Comparison of ENCODE assay signal across 8 cellular contexts in the genomic region with DNA sequence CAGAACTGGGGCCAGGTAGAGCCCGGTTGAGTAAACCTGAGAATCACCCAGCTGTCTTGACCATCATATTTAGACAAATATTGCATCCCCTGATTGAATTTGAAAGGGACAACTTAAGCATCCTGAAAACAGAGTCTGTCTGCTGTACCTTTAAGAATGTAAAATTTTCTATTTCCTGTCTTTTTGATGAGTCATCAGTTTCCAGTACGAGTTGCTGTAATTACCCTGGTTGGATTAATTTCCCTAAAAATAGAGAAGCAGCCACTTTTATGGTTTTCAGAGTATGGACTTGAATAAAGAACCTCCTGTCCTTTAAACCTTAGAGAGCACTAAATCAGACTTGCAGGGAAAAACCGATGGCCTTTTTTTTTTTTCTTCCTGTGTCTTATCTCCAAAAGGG.
DNase-seq lines count a peak whose midpoint lies in the region; ATAC-seq, FAIRE-seq and TF ChIP-seq lines count a peak whose summit lies in the region.
"Had no signal": no experiment of that assay in that cellular context is flagged by ENCODE, and none has a peak within 500 bp of the region (broad histone marks: within the 10 kb centered on the region; RNA-seq: fewer than 3 reads in every experiment).

No MANE protein-coding gene starts in this region.

- no peak overlapping the region for H3K4me3 Mint-ChIP-seq in H9

- H3K4me2 ChIP-seq in H9 (ENCODE audit: insufficient read depth, insufficient read length, low read length) (no peak overlapping the region), OCI-LY7 (ENCODE audit: low read length) (peak overlapping the region; percentile 14; the same call in 1 of the 2 replicates), H1 (ENCODE audit: insufficient read depth in 1 of 2, low read depth in 2 of 2, low read length in 2 of 2) (no peak overlapping the region)

- H3K27ac Mint-ChIP-seq in H9: peak overlapping the region; percentile 87 to 92 (median 88); a peak in 5 of 7 replicates

- H2AFZ ChIP-seq in H9 (ENCODE audit: low read length) (no peak overlapping the region), OCI-LY7 (ENCODE audit: low read length) (no peak overlapping the region), H1 (ENCODE audit: low read length) (no peak overlapping the region)

- no peak overlapping the region for H2BK20ac ChIP-seq in H9 (ENCODE audit: low read depth, low read length, poor library complexity, severe bottlenecking)
- H2BK20ac ChIP-seq in H1 (ENCODE audit: low read length): no peak overlapping the region

- H3K9me3 Mint-ChIP-seq in H9: peaks cover 5 to 6% of the 10 kb centered on the region in 2 experiments; a peak in 2 of 5 replicates

- H3K23ac ChIP-seq in H9 (ENCODE audit: insufficient read length, low read depth, low read length) (no peak overlapping the region), H1 (ENCODE audit: insufficient read length) (no peak overlapping the region)

- no peak for TF ChIP-seq EP300 in H1 (IDR thresholded peaks at IDR 0.05; ENCODE audit: borderline replicate concordance in 1 of 2, low read depth in 2 of 2, low read length in 2 of 2)

- CTCF ChIA-PET in OCI-LY7 (lab: Charles Lee; ENCODE audit: unreplicated experiment) (no interaction called here), H1 (lab: Charles Lee; ENCODE audit: partially characterized antibody) (interaction anchor here (0.7 kb wide), 1 partner anchor 144 kb away, joined by 3 read pairs; no protein-coding TSS in a partner anchor)

- DNase-seq in H9: no peak
- peak; percentile 50 for DNase-seq in OCI-LY7 (ENCODE audit: low spot score)
- DNase-seq in H1 (ENCODE audit: low read depth in 1 of 2, low spot score in 2 of 2): no peak
- DNase-seq in spleen: no peak
- no peak for DNase-seq in coronary artery (ENCODE audit: low spot score)
- DNase-seq in OCI-M2 (lab: John Stamatoyannopoulos, UW; ENCODE audit: unreplicated experiment): no peak

- H3K27ac ChIP-seq in H9 (ENCODE audit: insufficient read length, low read depth, low read length): no peak overlapping the region
- H3K27ac ChIP-seq in OCI-LY7 (ENCODE audit: low read depth, low read length, poor library complexity, severe bottlenecking): peak overlapping the region; percentile 19
- 0 out of 2 replicates have a peak overlapping the region, but pooled peaks have one; percentile 58 for H3K27ac ChIP-seq in H1 (ENCODE audit: low read depth, low read length)
- peak overlapping the region in 6 of 8 donors; percentile 16 to 74 (median 58) for H3K27ac ChIP-seq in spleen
- H3K27ac ChIP-seq in coronary artery: no peak overlapping the region

- TF ChIP-seq POLR2A in H1 (IDR thresholded peaks at IDR 0.05; ENCODE audit: control extremely low read depth in 1 of 2, low read depth in 2 of 2, low read length in 2 of 2) (no peak), spleen (IDR thresholded peaks at IDR 0.05) (no peak)

- H3K4me3 ChIP-seq in OCI-LY7 (ENCODE audit: low read depth, low read length, poor library complexity, severe bottlenecking) (no peak overlapping the region), H1 (ENCODE audit: extremely low read depth in 1 of 4, insufficient read depth in 2 of 4, low read depth in 3 of 4, low read length in 4 of 4) (no peak overlapping the region), spleen (no peak overlapping the region), coronary artery (no peak overlapping the region)
- H3K4me3 ChIP-seq: pancreas had no signal

- H3K9ac ChIP-seq in H9 (ENCODE audit: extremely low read depth, insufficient read length, low read length): no peak overlapping the region
- H3K9ac ChIP-seq in H1 (replicated peaks in 1 of 4; ENCODE audit: extremely low read depth in 1 of 4, low read depth in 3 of 4, low read length in 3 of 4): no peak overlapping the region

- H3K56ac ChIP-seq in H9 (ENCODE audit: insufficient read length, low read depth, low read length) (no peak overlapping the region), H1 (replicated peaks; ENCODE audit: insufficient read length, low read depth, low read length) (no peak overlapping the region)

- H3K27me3 ChIP-seq in H9 (ENCODE audit: insufficient read depth, low read length) (no peaks in the 10 kb centered on the region), H1 (replicated peaks in 1 of 4; ENCODE audit: control insufficient read depth in 3 of 4, extremely low read depth in 1 of 4, insufficient read depth in 3 of 4, low read length in 3 of 4) (no peaks in the 10 kb centered on the region), spleen (replicated peaks in 1 of 7) (no peaks in the 10 kb centered on the region)
- H3K27me3 ChIP-seq: pancreas had no signal

- no peaks in the 10 kb centered on the region for H3K9me3 ChIP-seq in H9 (ENCODE audit: control insufficient read depth, low read depth, low read length)
- H3K9me3 ChIP-seq in OCI-LY7 (ENCODE audit: low read length): no peaks in the 10 kb centered on the region
- no peaks in the 10 kb centered on the region; a peak in 1 of 4 replicates for H3K9me3 ChIP-seq in H1 (ENCODE audit: insufficient read depth in 2 of 2, low read depth in 1 of 2, low read length in 1 of 2)
- no peaks in the 10 kb centered on the region for H3K9me3 ChIP-seq in spleen
- H3K9me3 ChIP-seq: pancreas had no signal

- H2AK5ac ChIP-seq in H9 (ENCODE audit: insufficient read length, low read length) (no peak overlapping the region), H1 (ENCODE audit: low read depth, low read length) (no peak overlapping the region)

- WGBS in H9 (ENCODE audit: extremely low coverage, insufficient read length, low lambda C conversion rate): no CpG with 5 or more reads among the region's 3 CpGs
- 68% methylated on average over 3 of the region's 3 CpGs; no CpG with 5 or more reads in 1 of the 2 experiments for WGBS in H1 (ENCODE audit: extremely low coverage in 1 of 2, insufficient coverage in 1 of 2, insufficient read length in 1 of 2, insufficient replicate concordance in 2 of 2, low coverage in 1 of 2, low lambda C conversion rate in 2 of 2, missing lambda C conversion rate in 1 of 2), 2 experiments
- WGBS in spleen, 5 donors: 6 to 14% (median 8%) methylated on average over 3 of the region's 3 CpGs

- H2BK120ac ChIP-seq in H9 (ENCODE audit: low read depth, low read length, poor library complexity, severe bottlenecking): no peak overlapping the region
- H2BK120ac ChIP-seq in H1 (replicated peaks; ENCODE audit: low read depth, low read length): no peak overlapping the region

- H4K5ac ChIP-seq in H9 (ENCODE audit: insufficient read length, low read depth, low read length) (no peak overlapping the region), H1 (ENCODE audit: insufficient read length, low read depth, low read length) (no peak overlapping the region)

- no peak overlapping the region for H2BK5ac ChIP-seq in H9 (ENCODE audit: insufficient read length, low read length)
- H2BK5ac ChIP-seq in H1 (ENCODE audit: low read depth, low read length): no peak overlapping the region

- POLR2A ChIA-PET in OCI-LY7 (lab: Charles Lee) (no interaction called here), H1 (lab: Charles Lee; ENCODE audit: partially characterized antibody) (no interaction called here)

- intact Hi-C loops in OCI-LY7 (cut with micrococcal nuclease; ENCODE audit: unreplicated experiment) (no loop called here), spleen (cut with DNase I; ENCODE audit: low total_unique reads) (no loop called here)

- peaks cover 18 to 31% (median 20%) of the 10 kb centered on the region in 3 experiments for H3K36me3 Mint-ChIP-seq in H9 (ENCODE audit: insufficient read depth in 1 of 3, low read depth in 3 of 3)

- H4K91ac ChIP-seq in H9 (ENCODE audit: insufficient read length, low read depth, low read length): no peak overlapping the region
- H4K91ac ChIP-seq in H1 (replicated peaks; ENCODE audit: insufficient read length, low read length): no peak overlapping the region

- no peak for TF ChIP-seq CTCF in H9 (conservative IDR thresholded peaks at IDR 0.05)
- no peak for TF ChIP-seq CTCF in OCI-LY7 (conservative IDR thresholded peaks at IDR 0.05; ENCODE audit: low read length)
- no peak for TF ChIP-seq CTCF in H1 (IDR thresholded peaks at IDR 0.05; ENCODE audit: control extremely low read depth in 1 of 3, insufficient read depth in 1 of 3, low read depth in 1 of 3, low read length in 3 of 3)
- TF ChIP-seq CTCF in spleen (IDR thresholded peaks at IDR 0.05 in 8 of 11, conservative IDR thresholded peaks at IDR 0.05 in 3 of 11): no peak
- TF ChIP-seq CTCF in coronary artery (IDR thresholded peaks at IDR 0.05): no peak

- FAIRE-seq in H1 (lab: Jason Lieb, UNC): no peak
- FAIRE-seq: pancreas had no signal

- no peaks in the 10 kb centered on the region for H3K79me2 ChIP-seq in H9 (ENCODE audit: insufficient read depth, low read length)
- no peaks in the 10 kb centered on the region for H3K79me2 ChIP-seq in OCI-LY7 (ENCODE audit: insufficient read depth, low read depth, low read length)
- no peaks in the 10 kb centered on the region for H3K79me2 ChIP-seq in H1 (ENCODE audit: control insufficient read depth in 1 of 2, insufficient read depth in 2 of 2, low read length in 2 of 2)

- H3K18ac ChIP-seq in H9 (ENCODE audit: insufficient read length, low read depth, low read length) (no peak overlapping the region), H1 (ENCODE audit: extremely low read depth, low read length) (no peak overlapping the region)

- H3K4me1 ChIP-seq in H9 (ENCODE audit: insufficient read depth, low read length) (no peaks in the 10 kb centered on the region), OCI-LY7 (ENCODE audit: insufficient read depth, low read length, poor library complexity, severe bottlenecking) (peaks cover 14% of the 10 kb centered on the region), H1 (replicated peaks in 1 of 4; ENCODE audit: control insufficient read depth in 3 of 4, insufficient read depth in 4 of 4, low read length in 3 of 4) (peaks cover 5 to 10% (median 7%) of the 10 kb centered on the region in 4 experiments), spleen (peaks cover 10 to 31% (median 17%) of the 10 kb centered on the region in 6 donors)

- H3K79me1 ChIP-seq in H9 (ENCODE audit: insufficient read depth, low read depth, low read length, poor library complexity, severe bottlenecking): no peaks in the 10 kb centered on the region
- H3K79me1 ChIP-seq in H1 (ENCODE audit: low read depth, low read length): no peaks in the 10 kb centered on the region; the same call in 1 of the 2 replicates

- H2BK15ac ChIP-seq in H9 (ENCODE audit: low read depth, low read length): no peak overlapping the region
- no peak overlapping the region for H2BK15ac ChIP-seq in H1 (ENCODE audit: low read length)

- H3K4ac ChIP-seq in H9 (ENCODE audit: low read depth, low read length) (no peak overlapping the region), H1 (replicated peaks; ENCODE audit: insufficient read length, low read depth, low read length) (peak overlapping the region; percentile 13)

- H3K14ac ChIP-seq in H9 (ENCODE audit: insufficient read depth, low read length): no peak overlapping the region
- H3K14ac ChIP-seq in H1 (ENCODE audit: insufficient read length): no peak overlapping the region

- H4K8ac ChIP-seq in H9 (replicated peaks; ENCODE audit: insufficient read length, low read depth, low read length) (no peak overlapping the region), H1 (ENCODE audit: extremely low read depth, insufficient read depth, low read length) (no peak overlapping the region)

- BruUV-seq in OCI-LY7 (replicated peaks; lab: Mats Ljungman, UMichigan): no TSS peak

- no peak overlapping the region for H2BK12ac ChIP-seq in H9 (ENCODE audit: insufficient read length, low read depth, low read length)
- H2BK12ac ChIP-seq in H1 (ENCODE audit: low read depth, low read length): no peak overlapping the region

- no peak for ATAC-seq in GM18907 (IDR thresholded peaks at IDR 0.05; ENCODE audit: unreplicated experiment)

- TF ChIP-seq RAD21 in H1 (IDR thresholded peaks at IDR 0.05 in 1 of 2, conservative IDR thresholded peaks at IDR 0.05 in 1 of 2; ENCODE audit: low read depth in 2 of 2, low read length in 2 of 2): no peak

- H3K36me3 ChIP-seq in OCI-LY7 (ENCODE audit: insufficient read depth, low read length) (peaks cover 92% of the 10 kb centered on the region), H1 (ENCODE audit: control insufficient read depth in 2 of 4, insufficient read depth in 4 of 4, low read length in 3 of 4) (peaks cover 0 to 3% (median 0%) of the 10 kb centered on the region in 4 experiments; a peak in 1 of 8 replicates), spleen (peaks cover 0 to 63% (median 9%) of the 10 kb centered on the region in 6 donors)
- H3K36me3 ChIP-seq: pancreas had no signal

- no peaks in the 10 kb centered on the region; the same call in 1 of the 2 replicates for H3K27me3 Mint-ChIP-seq in H9 (ENCODE audit: low read depth)

- H3K4me1 Mint-ChIP-seq in H9: peaks cover 21 to 27% of the 10 kb centered on the region in 2 experiments

- H3T11ph ChIP-seq in H9 (ENCODE audit: low read length): no peak overlapping the region

- no peaks in the 10 kb centered on the region for H4K20me1 ChIP-seq in H9 (ENCODE audit: control insufficient read depth, insufficient read depth, insufficient read length)
- no peaks in the 10 kb centered on the region for H4K20me1 ChIP-seq in OCI-LY7 (ENCODE audit: insufficient read depth, low read length)
- peaks cover 4 to 5% of the 10 kb centered on the region in 2 experiments for H4K20me1 ChIP-seq in H1 (replicated peaks in 1 of 2; ENCODE audit: control insufficient read depth in 1 of 2, insufficient read depth in 2 of 2, low read length in 2 of 2)

- H3K23me2 ChIP-seq in H9 (ENCODE audit: insufficient read length, low read depth, low read length, poor library complexity, severe bottlenecking): no peaks in the 10 kb centered on the region
- H3K23me2 ChIP-seq in H1 (ENCODE audit: low read depth, low read length): no peaks in the 10 kb centered on the region

- no peaks in the 10 kb centered on the region for H3K9me2 ChIP-seq in OCI-LY7 (ENCODE audit: insufficient read depth, low read length)

Comparison
In these comparisons a context has a peak if more than half of its experiments do, and no peak if none do; other contexts are left out.
1. H3K27ac ChIP-seq: peak in OCI-LY7 (single experiment), H1 (single experiment) and spleen (6 of 8); none in H9 (single experiment) and coronary artery (0 of 2).